1 cellular context compared by ENCODE assay signal in the genomic region with DNA sequence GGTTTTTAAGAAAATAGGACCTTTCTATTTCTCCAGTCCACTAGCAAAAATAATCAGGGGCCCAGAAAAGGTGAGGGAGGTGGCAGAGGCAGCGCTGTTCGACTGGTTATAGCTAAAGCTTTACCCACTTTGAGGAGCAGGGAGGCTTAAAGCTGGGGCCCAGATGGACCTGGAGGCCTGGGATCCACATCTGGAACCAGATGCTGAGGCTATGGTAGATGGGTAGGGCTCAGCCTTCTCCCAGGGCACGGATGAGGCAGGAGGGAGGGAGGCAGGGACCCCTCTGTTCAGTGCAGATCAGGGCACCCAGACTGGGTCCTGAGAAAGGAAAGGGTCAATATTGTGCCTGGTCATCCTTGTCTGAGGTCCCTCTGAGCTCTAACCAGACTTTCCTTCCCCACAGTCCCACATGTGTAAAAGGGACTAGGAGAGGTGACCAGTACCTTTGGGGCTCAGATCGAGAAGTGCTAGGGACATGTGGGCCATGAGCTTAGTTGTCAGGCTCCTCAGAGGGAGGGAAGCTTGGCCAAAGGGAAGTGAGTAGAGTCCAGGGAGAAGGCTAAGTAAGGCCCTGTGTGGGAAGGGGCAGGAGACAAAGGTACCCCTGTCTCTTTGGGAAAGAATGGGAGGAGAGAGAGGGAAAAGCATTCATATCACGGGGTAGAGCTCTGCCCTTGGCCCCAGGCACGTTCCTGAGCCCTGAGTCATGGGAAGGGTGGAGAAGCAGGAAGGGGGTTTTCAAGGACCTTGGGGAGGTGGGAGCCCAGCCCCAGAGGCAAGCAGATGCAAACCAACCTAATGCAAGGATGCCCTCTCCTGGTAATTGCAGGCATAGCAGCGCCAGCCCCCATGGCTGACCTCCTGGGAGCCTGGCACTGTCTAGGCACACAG.
TF ChIP-seq lines count a peak whose summit lies in the region.

No MANE protein-coding gene starts in this region.

TF ChIP-seq in HepG2, 621 proteins besides CTCF, POLR2A, EP300 and RAD21 (continued from another document):
- TF ChIP-seq, protein P1, sequence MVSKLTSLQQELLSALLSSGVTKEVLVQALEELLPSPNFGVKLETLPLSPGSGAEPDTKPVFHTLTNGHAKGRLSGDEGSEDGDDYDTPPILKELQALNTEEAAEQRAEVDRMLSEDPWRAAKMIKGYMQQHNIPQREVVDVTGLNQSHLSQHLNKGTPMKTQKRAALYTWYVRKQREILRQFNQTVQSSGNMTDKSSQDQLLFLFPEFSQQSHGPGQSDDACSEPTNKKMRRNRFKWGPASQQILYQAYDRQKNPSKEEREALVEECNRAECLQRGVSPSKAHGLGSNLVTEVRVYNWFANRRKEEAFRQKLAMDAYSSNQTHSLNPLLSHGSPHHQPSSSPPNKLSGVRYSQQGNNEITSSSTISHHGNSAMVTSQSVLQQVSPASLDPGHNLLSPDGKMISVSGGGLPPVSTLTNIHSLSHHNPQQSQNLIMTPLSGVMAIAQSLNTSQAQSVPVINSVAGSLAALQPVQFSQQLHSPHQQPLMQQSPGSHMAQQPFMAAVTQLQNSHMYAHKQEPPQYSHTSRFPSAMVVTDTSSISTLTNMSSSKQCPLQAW (CRISPR knock-in tag; IDR thresholded peaks at IDR 0.05) = peak; percentile 78
- TF ChIP-seq SALL2 (CRISPR knock-in tag; IDR thresholded peaks at IDR 0.05) (peak; percentile 49; the same call in 1 of the 2 replicates), SKI (IDR thresholded peaks at IDR 0.05; ENCODE audit: partially characterized antibody) (peak; percentile 46), AHR (CRISPR knock-in tag; IDR thresholded peaks at IDR 0.05) (peak; percentile 52; the same call in 1 of the 2 replicates), ZBTB7B (CRISPR knock-in tag; IDR thresholded peaks at IDR 0.05) (peak; percentile 92; the same call in 1 of the 2 replicates), HIVEP1 (CRISPR knock-in tag; IDR thresholded peaks at IDR 0.05) (no peak), SOX13 (IDR thresholded peaks at IDR 0.05) (peak; percentile 78), SOX13 (CRISPR knock-in tag; conservative IDR thresholded peaks at IDR 0.05 in 1 of 2, IDR thresholded peaks at IDR 0.05 in 1 of 2) (peak in 1 of 2 experiments; percentile 95; a peak in 2 of 4 replicates), ZNF768 (CRISPR knock-in tag; IDR thresholded peaks at IDR 0.05) (no peak), TGIF2 (CRISPR knock-in tag; IDR thresholded peaks at IDR 0.05) (peak; percentile 83; the same call in 1 of the 2 replicates), SMAD9 (CRISPR knock-in tag; IDR thresholded peaks at IDR 0.05) (no peak), NONO (IDR thresholded peaks at IDR 0.05) (no peak), NONO (CRISPR knock-in tag; conservative IDR thresholded peaks at IDR 0.05) (peak; percentile 83), PPARG (CRISPR knock-in tag; conservative IDR thresholded peaks at IDR 0.05) (peak; percentile 72)
- TF ChIP-seq, protein P2, sequence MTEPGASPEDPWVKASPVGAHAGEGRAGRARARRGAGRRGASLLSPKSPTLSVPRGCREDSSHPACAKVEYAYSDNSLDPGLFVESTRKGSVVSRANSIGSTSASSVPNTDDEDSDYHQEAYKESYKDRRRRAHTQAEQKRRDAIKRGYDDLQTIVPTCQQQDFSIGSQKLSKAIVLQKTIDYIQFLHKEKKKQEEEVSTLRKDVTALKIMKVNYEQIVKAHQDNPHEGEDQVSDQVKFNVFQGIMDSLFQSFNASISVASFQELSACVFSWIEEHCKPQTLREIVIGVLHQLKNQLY (CRISPR knock-in tag; IDR thresholded peaks at IDR 0.05) = peak; percentile 87
- TF ChIP-seq, protein P3, sequence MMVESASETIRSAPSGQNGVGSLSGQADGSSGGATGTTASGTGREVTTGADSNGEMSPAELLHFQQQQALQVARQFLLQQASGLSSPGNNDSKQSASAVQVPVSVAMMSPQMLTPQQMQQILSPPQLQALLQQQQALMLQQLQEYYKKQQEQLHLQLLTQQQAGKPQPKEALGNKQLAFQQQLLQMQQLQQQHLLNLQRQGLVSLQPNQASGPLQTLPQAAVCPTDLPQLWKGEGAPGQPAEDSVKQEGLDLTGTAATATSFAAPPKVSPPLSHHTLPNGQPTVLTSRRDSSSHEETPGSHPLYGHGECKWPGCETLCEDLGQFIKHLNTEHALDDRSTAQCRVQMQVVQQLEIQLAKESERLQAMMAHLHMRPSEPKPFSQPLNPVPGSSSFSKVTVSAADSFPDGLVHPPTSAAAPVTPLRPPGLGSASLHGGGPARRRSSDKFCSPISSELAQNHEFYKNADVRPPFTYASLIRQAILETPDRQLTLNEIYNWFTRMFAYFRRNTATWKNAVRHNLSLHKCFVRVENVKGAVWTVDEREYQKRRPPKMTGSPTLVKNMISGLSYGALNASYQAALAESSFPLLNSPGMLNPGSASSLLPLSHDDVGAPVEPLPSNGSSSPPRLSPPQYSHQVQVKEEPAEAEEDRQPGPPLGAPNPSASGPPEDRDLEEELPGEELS (CRISPR knock-in tag; IDR thresholded peaks at IDR 0.05) = peak; percentile 78
